ENCODE assay signal across 9 cellular contexts in the genomic region with DNA sequence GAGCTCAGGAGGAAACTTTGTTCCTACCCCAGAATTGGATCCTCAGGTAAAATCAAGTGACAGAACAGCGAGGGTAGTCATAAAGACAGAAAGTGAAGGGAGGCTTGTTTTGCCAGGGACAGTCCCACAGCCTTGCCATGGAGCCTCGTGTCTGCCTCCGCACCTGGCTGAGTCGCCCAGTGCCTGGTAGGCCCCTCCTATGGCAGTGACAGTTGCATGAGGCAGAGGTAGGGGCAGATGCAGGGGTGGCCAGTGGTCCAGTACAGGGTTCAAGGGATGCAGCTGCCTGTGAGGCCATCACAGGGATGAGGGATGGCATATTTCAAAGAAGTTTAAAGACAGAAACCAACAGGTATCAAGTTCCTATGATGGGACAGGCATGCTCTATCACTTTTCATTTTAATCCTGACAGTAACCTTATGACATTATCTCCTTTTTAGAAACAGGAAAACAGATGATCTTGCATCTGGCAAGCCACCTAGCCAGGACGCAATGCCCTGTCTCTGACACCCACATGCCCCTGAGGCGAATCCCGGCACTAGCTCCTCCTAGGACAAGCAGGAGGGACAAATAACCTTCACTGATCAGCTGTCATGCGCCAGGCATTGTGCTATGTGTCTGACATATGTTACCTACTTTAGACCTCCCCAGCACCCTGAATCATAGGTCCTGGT.
DNase-seq lines count a peak whose midpoint lies in the region; ATAC-seq and TF ChIP-seq lines count a peak whose summit lies in the region.
"Had no signal": no experiment of that assay in that cellular context is flagged by ENCODE, and none has a peak within 500 bp of the region (broad histone marks: within the 10 kb centered on the region; RNA-seq: fewer than 3 reads in every experiment).

No MANE protein-coding gene starts in this region.

- intact Hi-C loops in right cardiac atrium (cut with DNase I) = loop anchor here in 2 of 4 donors (5.0 kb wide), 3 partner anchors 37 to 127 kb away; a partner anchor contains a TSS
- intact Hi-C loops in left cardiac atrium (cut with DNase I) = loop anchor here in 1 of 2 donors (5.0 kb wide), 2 partner anchors 42 to 192 kb away; no protein-coding TSS in a partner anchor
- intact Hi-C loops in adrenal gland (cut with DNase I) = loop anchor here in 1 of 2 donors (5.0 kb wide), 2 partner anchors 42 to 127 kb away; a partner anchor contains a TSS
- intact Hi-C loops in natural killer cell (cut with micrococcal nuclease) = loop anchor here (5.0 to 10.0 kb wide), 4 partner anchors 37 to 190 kb away; a partner anchor contains a TSS
- intact Hi-C loops in vagina (cut with DNase I) = loop anchor here (5.0 kb wide), 1 partner anchor 37 kb away; no protein-coding TSS in a partner anchor

- TF ChIP-seq CTCF in adrenal gland (IDR thresholded peaks at IDR 0.05) (no peak), natural killer cell (IDR thresholded peaks at IDR 0.05) (no peak), vagina (IDR thresholded peaks at IDR 0.05) (no peak), coronary artery (IDR thresholded peaks at IDR 0.05) (no peak)

- no peaks in the 10 kb centered on the region for H3K9me3 ChIP-seq in right cardiac atrium (ENCODE audit: control insufficient read depth, low read length)
- H3K9me3 ChIP-seq in adrenal gland (replicated peaks in 1 of 3) = no peaks in the 10 kb centered on the region
- no peaks in the 10 kb centered on the region for H3K9me3 ChIP-seq in vagina

- no peaks in the 10 kb centered on the region for H3K36me3 Mint-ChIP-seq in natural killer cell

- H3K27me3 ChIP-seq in right cardiac atrium (ENCODE audit: control insufficient read depth, insufficient read depth) = no peaks in the 10 kb centered on the region
- H3K27me3 ChIP-seq in adrenal gland = no peaks in the 10 kb centered on the region
- no peaks in the 10 kb centered on the region for H3K27me3 ChIP-seq in vagina

- H3K27ac Mint-ChIP-seq in natural killer cell = peak overlapping the region; percentile 82 to 85

- H3K27me3 Mint-ChIP-seq in natural killer cell (ENCODE audit: low read depth in 2 of 2) = no peaks in the 10 kb centered on the region

- peaks cover 24% of the 10 kb centered on the region for H3K4me1 ChIP-seq in right cardiac atrium (ENCODE audit: control insufficient read depth, insufficient read depth, low read length)
- peaks cover 54 to 75% of the 10 kb centered on the region in 2 donors for H3K4me1 ChIP-seq in adrenal gland (replicated peaks in 1 of 2)
- H3K4me1 ChIP-seq in vagina = peaks cover 35% of the 10 kb centered on the region

- no peaks in the 10 kb centered on the region for H3K9me3 Mint-ChIP-seq in natural killer cell

- 73% methylated on average over 8 of the region's 8 CpGs for WGBS in right cardiac atrium
- 40 to 67% (median 44%) methylated on average over 7 to 8 of the region's 8 CpGs for WGBS in adrenal gland, 4 donors

- H3K27ac ChIP-seq in right cardiac atrium (ENCODE audit: low read length) (peak overlapping the region; percentile 82), adrenal gland (peak overlapping the region; percentile 90 to 98 (median 97)), vagina (peak overlapping the region; percentile 56), coronary artery (peak overlapping the region in 1 of 2 donors; percentile 66)

- DNase-seq in right cardiac atrium (no peak), left cardiac atrium (no peak), adrenal gland (peak; percentile 55 to 84 (median 73)), natural killer cell (no peak), vagina (ENCODE audit: extremely low spot score in 2 of 2) (no peak), coronary artery (ENCODE audit: low spot score) (no peak), HK-2 (ENCODE audit: unreplicated experiment) (no peak)
- no peak for DNase-seq in central memory CD4-positive, alpha-beta T cell
- DNase-seq: amniotic stem cell had no signal

- H3K4me1 Mint-ChIP-seq in natural killer cell = peaks cover 62 to 64% of the 10 kb centered on the region in 2 donors

- H3K36me3 ChIP-seq in adrenal gland (replicated peaks in 1 of 2) (no peaks in the 10 kb centered on the region), vagina (no peaks in the 10 kb centered on the region)

- H3K4me3 ChIP-seq in right cardiac atrium (ENCODE audit: low read length) (no peak overlapping the region), adrenal gland (no peak overlapping the region), vagina (no peak overlapping the region), coronary artery (no peak overlapping the region)

- TF ChIP-seq POLR2A in adrenal gland (IDR thresholded peaks at IDR 0.05) (no peak), vagina (IDR thresholded peaks at IDR 0.05) (no peak)

- H3K4me3 Mint-ChIP-seq in natural killer cell = peak overlapping the region; percentile 89

- ATAC-seq in right cardiac atrium (no peak), left cardiac atrium (no peak), natural killer cell (no peak)

Comparison
In these comparisons a context has a peak if more than half of its experiments do, and no peak if none do; other contexts are left out.
1. DNase-seq: peak in adrenal gland (7 of 7); none in right cardiac atrium (0 of 3), left cardiac atrium (single experiment), natural killer cell (single experiment), vagina (0 of 2), coronary artery (single experiment), HK-2 (single experiment) and central memory CD4-positive, alpha-beta T cell (single experiment).